Comparison of ENCODE assay signal across 20 cellular contexts in the genomic region with DNA sequence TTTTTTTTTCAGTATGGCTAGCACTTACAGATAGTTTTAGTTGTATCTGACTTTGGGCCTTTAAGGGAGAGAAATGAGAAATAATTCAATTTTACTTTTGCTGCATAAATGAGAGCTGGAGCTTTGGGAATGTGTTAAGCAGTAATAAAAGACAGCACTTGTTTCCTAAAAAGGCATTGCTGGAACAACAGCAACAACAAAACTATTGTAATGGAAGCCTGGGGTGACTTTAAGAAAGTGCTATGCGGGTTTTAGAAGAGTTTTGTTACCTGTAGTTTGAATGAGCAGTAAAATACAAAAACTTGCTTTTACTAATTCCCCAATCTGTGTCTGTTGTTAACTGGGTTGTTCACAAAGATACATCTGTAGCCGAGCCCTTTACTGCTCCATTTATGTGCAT.
"Had no signal": no experiment of that assay in that cellular context is flagged by ENCODE, and none has a peak within 500 bp of the region (broad histone marks: within the 10 kb centered on the region; RNA-seq: fewer than 3 reads in every experiment).

No MANE protein-coding gene starts in this region.

- H3K27me3 ChIP-seq: SJSA1 had no signal

- H3K9ac ChIP-seq: KMS-11 had no signal

- H3K4me3 ChIP-seq: K562, SJSA1, SK-N-MC had no signal

- H3K4me1 ChIP-seq: SJSA1 had no signal

- H3K36me3 ChIP-seq: SJSA1 had no signal

- DNase-seq: Kasumi-1, MM.1S, NCI-H1092 treated with DMSO at 0.1 percent for 48 hours, NCI-H1436, NCI-H187 treated with DMSO at 0.1 percent for 48 hours, NCI-H2029 treated with DMSO at 0.1 percent for 48 hours, NCI-H2107, NCI-H2227 treated with DMSO at 0.1 percent for 48 hours, NCI-H524 treated with DMSO at 0.1 percent for 48 hours, NCI-H69, NCI-H774, Right ventricle myocardium superior, RPMI8226, SIG-M5 had no signal

- H3K27ac Mint-ChIP-seq: IgD-negative memory B cell had no signal

- ATAC-seq: K562 had no signal

- H3K4me3 Mint-ChIP-seq: IgD-negative memory B cell had no signal

- H3K27ac ChIP-seq: HL-60, KMS-11, SJSA1, SK-N-MC had no signal

- H3K9me3 ChIP-seq: SJSA1 had no signal

- H3K36me3 Mint-ChIP-seq: IgD-negative memory B cell had no signal
